Comparison of ENCODE assay signal across 10 cellular contexts in the genomic region with DNA sequence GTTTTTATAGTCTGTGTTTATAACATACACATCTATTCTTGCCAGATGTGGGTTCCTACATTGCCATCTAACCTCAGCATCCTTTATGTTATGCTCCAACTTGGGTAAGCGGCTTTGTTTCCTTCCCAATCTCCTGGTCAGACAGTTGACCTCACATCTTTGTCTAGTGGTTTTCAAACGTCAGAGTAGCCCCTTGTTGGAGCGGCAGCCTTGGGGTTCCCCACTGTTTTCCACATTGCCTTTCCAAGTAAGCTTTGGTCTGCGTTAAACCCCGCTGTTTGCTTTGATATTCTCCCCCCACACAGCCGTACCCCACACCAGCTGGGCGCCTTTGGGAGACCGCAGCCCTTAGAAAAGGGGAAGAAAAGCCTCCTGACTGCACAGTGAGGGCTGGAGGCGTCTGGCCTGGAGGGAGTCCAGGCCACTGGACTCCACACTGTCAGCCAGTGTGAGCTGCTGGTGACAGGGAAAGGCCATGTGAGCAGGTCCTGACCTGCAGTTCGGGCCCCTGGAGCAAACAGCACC.
DNase-seq lines count a peak whose midpoint lies in the region; ATAC-seq, FAIRE-seq and TF ChIP-seq lines count a peak whose summit lies in the region.
"Had no signal": no experiment of that assay in that cellular context is flagged by ENCODE, and none has a peak within 500 bp of the region (broad histone marks: within the 10 kb centered on the region; RNA-seq: fewer than 3 reads in every experiment).

No MANE protein-coding gene starts in this region.

- peaks cover 46% of the 10 kb centered on the region for H3K4me1 Mint-ChIP-seq in activated naive CD4-positive, alpha-beta T cell treated with anti-CD3 and anti-CD28 coated beads, Interleukin-2, amount 10 ng/mL, durations not matched to agents 7 days and 5 days

- H3K9ac ChIP-seq in HepG2 (ENCODE audit: insufficient read depth, low read depth, low read length), result no peak overlapping the region
- no peak overlapping the region for H3K9ac ChIP-seq in MM.1S (ENCODE audit: low read length)

- CTCF ChIA-PET in activated naive CD4-positive, alpha-beta T cell treated with anti-CD3 and anti-CD28 coated beads, Interleukin-2, amount 10 ng/mL, durations not matched to agents 7 days and 5 days (lab: Charles Lee), result interaction anchor here (2.7 to 4.1 kb wide), 2 partner anchors 9 to 225 kb away, joined by 16 to 21 read pairs; no protein-coding TSS in a partner anchor
- CTCF ChIA-PET in HepG2 (lab: Yijun Ruan, JAX; ENCODE audit: low intra/inter-chr PET ratio, low total read pairs), result no interaction called here

- no peaks in the 10 kb centered on the region for H3F3A ChIP-seq in MM.1S (ENCODE audit: insufficient read depth, low read length)

- intact Hi-C loops in HepG2 (cut with micrococcal nuclease; ENCODE audit: unreplicated experiment) (no loop called here), upper lobe of right lung (cut with DNase I) (no loop called here)

- POLR2A ChIA-PET in HepG2 (lab: Yijun Ruan, JAX), result no interaction called here

- H3K9me3 Mint-ChIP-seq in activated naive CD4-positive, alpha-beta T cell treated with anti-CD3 and anti-CD28 coated beads, Interleukin-2, amount 10 ng/mL, durations not matched to agents 7 days and 5 days, result no peaks in the 10 kb centered on the region

- H2AFZ ChIP-seq in HepG2 (ENCODE audit: low read length) (no peak overlapping the region), MM.1S (ENCODE audit: low read length) (no peak overlapping the region)

- H4K20me1 ChIP-seq in HepG2 (ENCODE audit: insufficient read depth, low read length) (no peaks in the 10 kb centered on the region), MM.1S (ENCODE audit: insufficient read depth, low read length) (no peaks in the 10 kb centered on the region)

- peak; percentile 48 for ATAC-seq in HepG2
- peak; percentile 90 for ATAC-seq in upper lobe of right lung
- ATAC-seq in GM18858 (IDR thresholded peaks at IDR 0.05; ENCODE audit: unreplicated experiment), result no peak

- H3K4me2 ChIP-seq in HepG2 (ENCODE audit: low read depth, low read length), result no peak overlapping the region
- H3K4me2 ChIP-seq in MM.1S (ENCODE audit: low read depth, low read length), result no peak overlapping the region

- H3K79me2 ChIP-seq in HepG2 (ENCODE audit: insufficient read depth, low read length) (no peaks in the 10 kb centered on the region), MM.1S (ENCODE audit: low read length) (no peaks in the 10 kb centered on the region)

- H3K36me3 Mint-ChIP-seq in activated naive CD4-positive, alpha-beta T cell treated with anti-CD3 and anti-CD28 coated beads, Interleukin-2, amount 10 ng/mL, durations not matched to agents 7 days and 5 days, result peaks cover 36% of the 10 kb centered on the region

- TF ChIP-seq EP300 in HepG2 (IDR thresholded peaks at IDR 0.05; ENCODE audit: low read depth in 2 of 2, low read length in 2 of 2) (no peak), HepG2 (CRISPR knock-in tag; IDR thresholded peaks at IDR 0.05; ENCODE audit: borderline replicate concordance) (no peak)

- TF ChIP-seq CTCF in HepG2 (CRISPR knock-in tag; IDR thresholded peaks at IDR 0.05) (no peak), upper lobe of right lung (IDR thresholded peaks at IDR 0.05) (no peak), MM.1S (IDR thresholded peaks at IDR 0.05; ENCODE audit: low read length) (no peak)

- no peak overlapping the region for H3K27ac ChIP-seq in HepG2 (ENCODE audit: extremely low read length, insufficient read depth, low read length)
- H3K27ac ChIP-seq in upper lobe of right lung, result no peak overlapping the region
- H3K27ac ChIP-seq in MM.1S (ENCODE audit: low read length), result no peak overlapping the region

- no TSS peak for BruUV-seq in HepG2 (replicated peaks; lab: Mats Ljungman, UMichigan)

- H3K27ac Mint-ChIP-seq in activated naive CD4-positive, alpha-beta T cell treated with anti-CD3 and anti-CD28 coated beads, Interleukin-2, amount 10 ng/mL, durations not matched to agents 7 days and 5 days, result peak overlapping the region; percentile 63

- H3K9me3 ChIP-seq in HepG2 (ENCODE audit: low read length) (no peaks in the 10 kb centered on the region), upper lobe of right lung (no peaks in the 10 kb centered on the region), MM.1S (replicated peaks; ENCODE audit: insufficient read depth, low read length) (no peaks in the 10 kb centered on the region)

- in situ Hi-C loops in HepG2 (cut with HindIII; ENCODE audit: extremely low pct_ligation_motif_present, low pct_unique_long_range_greater_than_20kb), result loop anchor here (25.0 kb wide), 1 partner anchor 842 kb away; no protein-coding TSS in a partner anchor

- no peaks in the 10 kb centered on the region for H3K9me2 ChIP-seq in MM.1S (replicated peaks; ENCODE audit: insufficient read depth, low read length)

- H3K27me3 Mint-ChIP-seq in activated naive CD4-positive, alpha-beta T cell treated with anti-CD3 and anti-CD28 coated beads, Interleukin-2, amount 10 ng/mL, durations not matched to agents 7 days and 5 days, result peaks cover 14% of the 10 kb centered on the region

- TF ChIP-seq POLR2A in HepG2 (IDR thresholded peaks at IDR 0.05; ENCODE audit: insufficient read depth in 1 of 2, low read depth in 2 of 2, low read length in 2 of 2), result peak in 1 of 2 experiments; percentile 27; a peak in 2 of 4 replicates

- no peak for DNase-seq in activated naive CD4-positive, alpha-beta T cell treated with anti-CD3 and anti-CD28 coated beads, Interleukin-2, amount 10 ng/mL, durations not matched to agents 7 days and 5 days
- no peak for DNase-seq in activated naive CD4-positive, alpha-beta T cell treated with anti-CD3 and anti-CD28 coated beads, Interleukin-2, amount 50 U/mL, for 16 hours
- peak; percentile 45 for DNase-seq in astrocyte of the hippocampus (ENCODE audit: low read depth, low spot score)
- no peak for DNase-seq in HepG2 (ENCODE audit: low spot score)
- DNase-seq in upper lobe of right lung, result peak; percentile 72
- no peak for DNase-seq in MM.1S
- DNase-seq in DMS79 (lab: John Stamatoyannopoulos, UW), result no peak
- DNase-seq: foreskin melanocyte, MG63 had no signal

- H3K4me3 ChIP-seq in HepG2 (replicated peaks in 1 of 3; ENCODE audit: insufficient read depth in 1 of 3, low read depth in 2 of 3, low read length in 3 of 3) (no peak overlapping the region), upper lobe of right lung (no peak overlapping the region), MM.1S (ENCODE audit: low read length) (no peak overlapping the region)
- H3K4me3 ChIP-seq: MG63 had no signal

- H3K36me3 ChIP-seq in HepG2 (replicated peaks in 1 of 2; ENCODE audit: control insufficient read depth in 1 of 2, insufficient read depth in 2 of 2, low read length in 2 of 2) (peaks cover 0 to 7% of the 10 kb centered on the region in 2 experiments; a peak in 1 of 5 replicates), upper lobe of right lung (peaks cover 7% of the 10 kb centered on the region), MM.1S (replicated peaks; ENCODE audit: insufficient read depth, low read length) (peaks cover 1% of the 10 kb centered on the region)

- H3K27me3 ChIP-seq in HepG2 (ENCODE audit: control insufficient read depth in 1 of 2, insufficient read depth in 2 of 2, low read length in 2 of 2) (no peaks in the 10 kb centered on the region), upper lobe of right lung (no peaks in the 10 kb centered on the region), MM.1S (replicated peaks; ENCODE audit: insufficient read depth, low read length) (peaks cover 8% of the 10 kb centered on the region; the same call in 1 of the 2 replicates)
- H3K27me3 ChIP-seq: MG63 had no signal

- no peak overlapping the region for H3K4me3 Mint-ChIP-seq in activated naive CD4-positive, alpha-beta T cell treated with anti-CD3 and anti-CD28 coated beads, Interleukin-2, amount 10 ng/mL, durations not matched to agents 7 days and 5 days

- H3K4me1 ChIP-seq in HepG2 (ENCODE audit: insufficient read depth, low read length), result peaks cover 13% of the 10 kb centered on the region
- H3K4me1 ChIP-seq in upper lobe of right lung, result no peaks in the 10 kb centered on the region
- H3K4me1 ChIP-seq in MM.1S (ENCODE audit: low read length), result no peaks in the 10 kb centered on the region

- no peak for FAIRE-seq in HepG2 (lab: Jason Lieb, UNC)

- 72% methylated on average over 10 of the region's 10 CpGs for WGBS in HepG2 (ENCODE audit: low lambda C conversion rate)

- no peak for TF ChIP-seq RAD21 in HepG2 (CRISPR knock-in tag; IDR thresholded peaks at IDR 0.05)

TF ChIP-seq in HepG2, 621 proteins besides CTCF, POLR2A, EP300 and RAD21 (continues in another document):
- TF ChIP-seq HMGA1 (CRISPR knock-in tag; conservative IDR thresholded peaks at IDR 0.05), result no peak
- no peak for TF ChIP-seq RFX3 (CRISPR knock-in tag; IDR thresholded peaks at IDR 0.05)
- TF ChIP-seq AGO2 (optimal IDR thresholded peaks at IDR 0.05; ENCODE audit: low read depth, low read length), result peak; percentile 77
- TF ChIP-seq, protein P1, sequence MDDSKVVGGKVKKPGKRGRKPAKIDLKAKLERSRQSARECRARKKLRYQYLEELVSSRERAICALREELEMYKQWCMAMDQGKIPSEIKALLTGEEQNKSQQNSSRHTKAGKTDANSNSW (CRISPR knock-in tag; IDR thresholded peaks at IDR 0.05; ENCODE audit: borderline replicate concordance), result no peak
- no peak for TF ChIP-seq NAIF1 (CRISPR knock-in tag; IDR thresholded peaks at IDR 0.05; ENCODE audit: borderline replicate concordance)
- no peak for TF ChIP-seq TBP (CRISPR knock-in tag; IDR thresholded peaks at IDR 0.05)

Comparison
In these comparisons a context has a peak if more than half of its experiments do, and no peak if none do; other contexts are left out.
1. DNase-seq: peak in astrocyte of the hippocampus (single experiment) and upper lobe of right lung (single experiment); none in activated naive CD4-positive, alpha-beta T cell treated with anti-CD3 and anti-CD28 coated beads, Interleukin-2, amount 10 ng/mL, durations not matched to agents 7 days and 5 days (single experiment), activated naive CD4-positive, alpha-beta T cell treated with anti-CD3 and anti-CD28 coated beads, Interleukin-2, amount 50 U/mL, for 16 hours (single experiment), HepG2 (single experiment), MM.1S (single experiment) and DMS79 (single experiment).